ENCODE assay signal across 1 cellular context in genomic region chr4:7904108-7904516, GRCh38.
TF ChIP-seq lines count a peak whose summit lies in the region.

No MANE protein-coding gene starts in this region.

TF ChIP-seq in SK-N-SH, 30 proteins besides CTCF, POLR2A, EP300 and RAD21 (continued from another document):
- TF ChIP-seq, protein P1, sequence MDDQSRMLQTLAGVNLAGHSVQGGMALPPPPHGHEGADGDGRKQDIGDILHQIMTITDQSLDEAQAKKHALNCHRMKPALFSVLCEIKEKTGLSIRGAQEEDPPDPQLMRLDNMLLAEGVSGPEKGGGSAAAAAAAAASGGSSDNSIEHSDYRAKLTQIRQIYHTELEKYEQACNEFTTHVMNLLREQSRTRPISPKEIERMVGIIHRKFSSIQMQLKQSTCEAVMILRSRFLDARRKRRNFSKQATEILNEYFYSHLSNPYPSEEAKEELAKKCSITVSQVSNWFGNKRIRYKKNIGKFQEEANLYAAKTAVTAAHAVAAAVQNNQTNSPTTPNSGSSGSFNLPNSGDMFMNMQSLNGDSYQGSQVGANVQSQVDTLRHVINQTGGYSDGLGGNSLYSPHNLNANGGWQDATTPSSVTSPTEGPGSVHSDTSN (IDR thresholded peaks at IDR 0.05) = peak; percentile 88
- TF ChIP-seq EZH2phosphoT487 (IDR thresholded peaks at IDR 0.05; ENCODE audit: borderline replicate concordance, low read depth) (no peak), MXI1 (IDR thresholded peaks at IDR 0.05; ENCODE audit: low read depth, low read length) (no peak; the same call in 1 of the 2 replicates), RXRA (IDR thresholded peaks at IDR 0.05; ENCODE audit: borderline replicate concordance, low read depth) (no peak; the same call in 1 of the 2 replicates), IRF3 (IDR thresholded peaks at IDR 0.05; ENCODE audit: low read depth, low read length) (no peak)
